8 cellular contexts compared by ENCODE assay signal in the genomic region with DNA sequence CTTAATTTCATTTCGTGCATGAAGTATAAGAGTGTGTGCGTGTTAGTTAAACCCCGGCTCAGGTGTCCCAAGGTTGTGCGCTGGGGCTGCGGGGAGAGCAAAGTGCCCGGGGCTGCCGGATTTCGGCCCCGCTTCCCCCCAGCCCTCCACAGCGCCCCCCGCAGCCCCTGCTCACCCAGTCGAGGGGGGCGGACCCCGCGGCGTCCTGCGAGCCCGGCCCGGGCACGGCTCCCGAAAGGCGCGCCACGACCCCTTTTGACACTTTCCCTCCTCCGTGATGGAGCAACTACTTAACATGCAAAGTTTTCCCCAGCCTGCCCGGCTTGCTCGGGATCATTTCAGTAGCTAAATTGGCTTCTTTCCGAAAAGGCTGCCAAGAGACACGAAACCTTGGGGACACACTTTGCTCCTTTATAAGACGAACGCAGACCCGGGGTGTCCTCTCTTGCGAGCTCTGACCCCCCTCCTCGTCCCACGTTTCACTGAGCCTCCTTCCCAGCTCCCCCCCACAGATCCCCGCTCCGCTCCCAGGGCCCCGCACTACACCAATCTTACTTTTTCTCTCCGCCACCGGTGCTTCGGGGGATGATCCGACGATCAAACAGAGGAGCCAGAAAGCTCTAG. TPM values are rescaled to one million over a fixed set of nuclear protein-coding genes. Genes with fewer than 3 reads are reported as not detected.
DNase-seq lines count a peak whose midpoint lies in the region; ATAC-seq, FAIRE-seq and TF ChIP-seq lines count a peak whose summit lies in the region.

No MANE protein-coding gene starts in this region.

- H3K27ac Mint-ChIP-seq in glutamatergic neuron (ENCODE audit: unreplicated experiment), result no peak overlapping the region

- H3K27me3 ChIP-seq in H7 (ENCODE audit: control insufficient read depth, insufficient read depth, low read length) (peaks cover 15% of the 10 kb centered on the region), pancreas (no peaks in the 10 kb centered on the region)

- H3K36me3 ChIP-seq in H7 (replicated peaks; ENCODE audit: control insufficient read depth, insufficient read depth, low read length) (no peaks in the 10 kb centered on the region), pancreas (no peaks in the 10 kb centered on the region)

- peak overlapping the region in 2 of 4 donors; percentile 41 to 60 for H3K27ac ChIP-seq in pancreas

- H3K27me3 Mint-ChIP-seq in activated T-cell treated with anti-CD3 and anti-CD28 coated beads, Interleukin-2, amount 50 U/mL, for 4 hours (ENCODE audit: low read depth), result peaks cover 14% of the 10 kb centered on the region
- H3K27me3 Mint-ChIP-seq in glutamatergic neuron (ENCODE audit: unreplicated experiment), result peaks cover 15% of the 10 kb centered on the region

- H3K4me3 ChIP-seq in H7 (ENCODE audit: insufficient read depth, low read depth, low read length) (peak overlapping the region; percentile 58), pancreas (peak overlapping the region; percentile 32 to 59 (median 45))

- DNase-seq in AG08396 (ENCODE audit: low spot score) (peak; percentile 34), H7 (peak; percentile 88), glutamatergic neuron (peak; percentile 44), pancreas (peak in 5 of 6 donors; percentile 27 to 68 (median 48)), KG1 (lab: John Stamatoyannopoulos, UW) (no peak)
- DNase-seq in activated T-cell treated with anti-CD3 and anti-CD28 coated beads, Interleukin-2, amount 50 U/mL, for 4 hours, result peak; percentile 8
- no peak for DNase-seq in activated CD4-positive, CD25-positive, alpha-beta regulatory T cell (lab: John Stamatoyannopoulos, UW)

- no peak for TF ChIP-seq CTCF in glutamatergic neuron (IDR thresholded peaks at IDR 0.05; ENCODE audit: partially characterized antibody, unreplicated experiment)
- no peak for TF ChIP-seq CTCF in pancreas (IDR thresholded peaks at IDR 0.05)

- no peak for FAIRE-seq in pancreas (lab: Jason Lieb, UNC)

- H3K4me3 Mint-ChIP-seq in activated T-cell treated with anti-CD3 and anti-CD28 coated beads, Interleukin-2, amount 50 U/mL, for 4 hours, result peak overlapping the region; percentile 80
- H3K4me3 Mint-ChIP-seq in glutamatergic neuron (ENCODE audit: unreplicated experiment), result peak overlapping the region; percentile 99

- H3K4me1 Mint-ChIP-seq in activated T-cell treated with anti-CD3 and anti-CD28 coated beads, Interleukin-2, amount 50 U/mL, for 4 hours (ENCODE audit: low read depth), result peaks cover 28% of the 10 kb centered on the region
- peaks cover 16% of the 10 kb centered on the region for H3K4me1 Mint-ChIP-seq in glutamatergic neuron (ENCODE audit: low read depth, unreplicated experiment)

- no peaks in the 10 kb centered on the region for H3K9me3 ChIP-seq in pancreas

- no peaks in the 10 kb centered on the region for H3K36me3 Mint-ChIP-seq in activated T-cell treated with anti-CD3 and anti-CD28 coated beads, Interleukin-2, amount 50 U/mL, for 4 hours (ENCODE audit: insufficient read depth)
- H3K36me3 Mint-ChIP-seq in glutamatergic neuron (ENCODE audit: unreplicated experiment), result no peaks in the 10 kb centered on the region

- H3K9me3 Mint-ChIP-seq in activated T-cell treated with anti-CD3 and anti-CD28 coated beads, Interleukin-2, amount 50 U/mL, for 4 hours, result no peaks in the 10 kb centered on the region
- peaks cover 12% of the 10 kb centered on the region for H3K9me3 Mint-ChIP-seq in glutamatergic neuron (ENCODE audit: unreplicated experiment)

- no peak for ATAC-seq in activated T-cell treated with anti-CD3 and anti-CD28 coated beads, Interleukin-2, amount 50 U/mL, for 4 hours
- ATAC-seq in pancreas (peak in 2 of 4 donors; percentile 1 to 5), HG03097 (IDR thresholded peaks at IDR 0.05; ENCODE audit: low FRiP score, unreplicated experiment) (no peak)

- intact Hi-C loops in pancreas (cut with DNase I), result no loop called here

- peaks cover 7 to 9% (median 8%) of the 10 kb centered on the region in 3 donors for H3K4me1 ChIP-seq in pancreas

- WGBS in pancreas, 2 donors, result 1% methylated on average over 41 to 43 of the region's 43 CpGs

RNA-seq across cellular contexts. Expression of a gene that starts 0.6 kb away (rescaled TPM):
- 55.8 and 57.0 TPM in 2 replicates for total RNA-seq in H7 (2014; rRNA removed; shearing (Covaris generic))
- 10 to 100 TPM; 14.9 to 24.3 (median 19.2) TPM for total RNA-seq in activated T-cell treated with anti-CD3 and anti-CD28 coated beads, Interleukin-2, amount 50 U/mL, for 4 hours
- total RNA-seq in glutamatergic neuron (ENCODE audit: unreplicated experiment) (9.9 TPM), pancreas (1 to 10 TPM; 3.0 to 8.7 (median 5.5) TPM)
- 1 to 10 TPM; 4.8 to 7.5 TPM for polyA plus RNA-seq in pancreas

RNA-seq across cellular contexts. Expression of a gene that starts 39.9 kb away (rescaled TPM):
- 390 and 410 TPM in 2 replicates for total RNA-seq in H7 (2014; rRNA removed; shearing (Covaris generic))
- total RNA-seq in activated T-cell treated with anti-CD3 and anti-CD28 coated beads, Interleukin-2, amount 50 U/mL, for 4 hours, result 100 to 1,000 TPM; 139 to 140 (median 139) TPM
- total RNA-seq in glutamatergic neuron (ENCODE audit: unreplicated experiment) (223 TPM), pancreas (10 to 100 TPM in 2 of 6 donors, 1 to 10 TPM in 4; 3.3 to 10.5 (median 5.7) TPM)
- polyA plus RNA-seq in pancreas, result 1 to 10 TPM; 4.4 to 7.4 TPM

Comparison
In these comparisons a context has a peak if more than half of its experiments do, and no peak if none do; other contexts are left out.
1. DNase-seq: peak in AG08396 (single experiment), H7 (single experiment), activated T-cell treated with anti-CD3 and anti-CD28 coated beads, Interleukin-2, amount 50 U/mL, for 4 hours (single experiment), glutamatergic neuron (single experiment) and pancreas (5 of 6); none in KG1 (single experiment) and activated CD4-positive, CD25-positive, alpha-beta regulatory T cell (0 of 4).
2. RNA of a gene that starts 39.9 kb away (total RNA-seq): 390 to 410 TPM in H7, 223 TPM in glutamatergic neuron (single experiment) and 139 to 140 TPM in activated T-cell treated with anti-CD3 and anti-CD28 coated beads, Interleukin-2, amount 50 U/mL, for 4 hours; 3.3 to 10.5 TPM in pancreas; every median in the first group is over 10 times any median in the second.